ENCODE assay signal across 9 cellular contexts in the genomic region with DNA sequence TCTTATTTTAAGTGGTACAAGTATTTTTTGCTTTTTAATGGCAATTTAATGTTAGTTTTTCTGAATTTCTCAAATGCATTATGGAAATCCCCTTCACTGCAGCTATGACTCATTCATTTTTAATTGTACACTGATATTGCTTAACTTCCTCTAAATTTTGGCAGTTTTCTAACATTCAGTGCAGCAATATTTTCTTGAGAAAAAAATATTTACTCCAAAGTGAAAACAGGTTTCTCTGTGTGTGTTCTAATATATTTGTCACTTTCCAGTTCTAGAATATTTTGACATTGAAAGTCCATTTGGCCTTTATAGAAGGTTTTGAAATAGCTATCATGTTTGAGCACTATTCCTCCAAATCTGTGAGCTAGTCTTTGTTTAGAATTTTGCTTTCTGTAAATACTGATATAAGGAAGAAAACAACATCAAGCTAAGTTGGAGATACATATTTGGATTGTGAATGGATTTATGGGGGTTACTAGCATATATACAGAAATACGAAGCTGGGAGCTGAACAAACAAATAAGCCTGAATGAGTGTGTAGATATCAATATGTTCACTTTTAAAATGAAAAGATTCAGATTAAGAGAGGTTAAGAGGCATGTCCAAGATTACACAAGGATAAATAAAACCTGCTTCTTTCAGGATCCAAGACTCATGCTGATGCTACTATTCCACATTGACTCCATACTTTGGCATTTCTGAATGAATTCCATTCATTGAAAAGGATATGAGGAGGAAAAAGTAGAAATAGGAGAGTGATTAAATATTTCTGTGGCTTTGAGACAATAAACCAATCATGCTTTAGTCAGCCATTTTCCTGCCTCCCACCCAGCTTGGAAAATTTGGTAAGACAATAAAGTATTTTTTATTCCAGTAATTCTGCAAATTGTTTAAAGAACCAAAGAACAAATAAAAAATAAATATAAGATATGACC. TPM values are rescaled to one million over a fixed set of nuclear protein-coding genes. Genes with fewer than 3 reads are reported as not detected.
DNase-seq lines count a peak whose midpoint lies in the region; ATAC-seq and TF ChIP-seq lines count a peak whose summit lies in the region.
"Had no signal": no experiment of that assay in that cellular context is flagged by ENCODE, and none has a peak within 500 bp of the region (broad histone marks: within the 10 kb centered on the region; RNA-seq: fewer than 3 reads in every experiment).

No MANE protein-coding gene starts in this region.

- H4K20me1 ChIP-seq in SK-N-SH (ENCODE audit: insufficient read depth) = no peaks in the 10 kb centered on the region

- TF ChIP-seq RAD21 in SK-N-SH (IDR thresholded peaks at IDR 0.05; ENCODE audit: low read length) = no peak

- no peaks in the 10 kb centered on the region for H3K79me2 ChIP-seq in SK-N-SH (ENCODE audit: insufficient read depth)

- H3K9ac ChIP-seq in SK-N-SH (peak overlapping the region; percentile 55; the same call in 1 of the 2 replicates), subcutaneous abdominal adipose tissue (ENCODE audit: low read length in 5 of 5) (no peak overlapping the region)

- TF ChIP-seq EP300 in SK-N-SH (IDR thresholded peaks at IDR 0.05; ENCODE audit: borderline replicate concordance in 1 of 2, low read depth in 1 of 2, low read length in 1 of 2) = peak in 1 of 2 experiments; percentile 87; a peak in 2 of 4 replicates

- H3K9me2 ChIP-seq in SK-N-SH = no peaks in the 10 kb centered on the region

- POLR2A ChIA-PET in SK-N-SH (lab: Yijun Ruan, JAX) = no interaction called here

- H2AFZ ChIP-seq in SK-N-SH (ENCODE audit: low read depth) = no peak overlapping the region

- H3K9me3 ChIP-seq in SK-N-SH = no peaks in the 10 kb centered on the region
- H3K9me3 ChIP-seq in subcutaneous abdominal adipose tissue (ENCODE audit: control insufficient read depth in 5 of 5, low read length in 5 of 5) = peaks cover 0 to 3% (median 0%) of the 10 kb centered on the region in 5 donors

- H3K4me3 ChIP-seq in SK-N-SH (ENCODE audit: low read depth in 2 of 2, low read length in 1 of 2) = no peak overlapping the region
- no peak overlapping the region for H3K4me3 ChIP-seq in subcutaneous abdominal adipose tissue (ENCODE audit: low read depth in 1 of 5, low read length in 5 of 5)

- ATAC-seq in foreskin keratinocyte (peak; percentile 50), GM19324 (IDR thresholded peaks at IDR 0.05; ENCODE audit: low FRiP score, unreplicated experiment) (no peak), HG02938 (IDR thresholded peaks at IDR 0.05; ENCODE audit: unreplicated experiment) (no peak), GM19035 (IDR thresholded peaks at IDR 0.05; ENCODE audit: unreplicated experiment) (no peak)

- H3K36me3 ChIP-seq in SK-N-SH (replicated peaks in 1 of 2; ENCODE audit: control insufficient read depth in 1 of 2, insufficient read depth in 2 of 2, low read length in 1 of 2) = no peaks in the 10 kb centered on the region
- no peaks in the 10 kb centered on the region for H3K36me3 ChIP-seq in subcutaneous abdominal adipose tissue (ENCODE audit: control insufficient read depth in 5 of 5, insufficient read depth in 5 of 5, low read length in 5 of 5)
- H3K36me3 ChIP-seq: WERI-Rb-1 had no signal

- H3K27ac ChIP-seq in SK-N-SH (ENCODE audit: low read depth in 2 of 2, low read length in 1 of 2) (peak overlapping the region; percentile 79 to 94; a peak in 3 of 4 replicates), foreskin keratinocyte (peak overlapping the region; percentile 75), subcutaneous abdominal adipose tissue (ENCODE audit: low read depth, low read length) (peak overlapping the region; percentile 45)
- H3K27ac ChIP-seq: WERI-Rb-1 had no signal

- WGBS in SK-N-SH (ENCODE audit: low lambda C conversion rate) = 45% methylated on average over 1 of the region's 1 CpG

- TF ChIP-seq CTCF in SK-N-SH (IDR thresholded peaks at IDR 0.05) (no peak), foreskin keratinocyte (conservative IDR thresholded peaks at IDR 0.05) (no peak)

- peak; percentile 79 for DNase-seq in HCEC 1CT
- no peak for DNase-seq in SK-N-SH
- peak; percentile 60 to 75 for DNase-seq in foreskin keratinocyte
- DNase-seq: activated gamma-delta T cell, WERI-Rb-1 had no signal

- H3K27me3 ChIP-seq in SK-N-SH (ENCODE audit: insufficient read depth) (no peaks in the 10 kb centered on the region), foreskin keratinocyte (no peaks in the 10 kb centered on the region), subcutaneous abdominal adipose tissue (ENCODE audit: control insufficient read depth in 5 of 5, insufficient read depth in 4 of 5, low read length in 5 of 5) (no peaks in the 10 kb centered on the region)

- CTCF ChIA-PET in SK-N-SH (lab: Yijun Ruan, JAX) = no interaction called here

- H3F3A ChIP-seq in SK-N-SH (replicated peaks; ENCODE audit: insufficient read depth) = peaks cover 36% of the 10 kb centered on the region

- H3K4me2 ChIP-seq in SK-N-SH = peak overlapping the region; percentile 42; the same call in 1 of the 2 replicates

- H3K4me1 ChIP-seq in SK-N-SH (ENCODE audit: control insufficient read depth in 1 of 2, insufficient read depth in 2 of 2, low read depth in 1 of 2, low read length in 1 of 2) (peaks cover 3 to 34% of the 10 kb centered on the region in 2 experiments), foreskin keratinocyte (peaks cover 36% of the 10 kb centered on the region), subcutaneous abdominal adipose tissue (ENCODE audit: control insufficient read depth in 5 of 5, insufficient read depth in 5 of 5, low read length in 5 of 5) (peaks cover 3 to 7% (median 6%) of the 10 kb centered on the region in 5 donors)

TF ChIP-seq in SK-N-SH, 30 proteins besides CTCF, POLR2A, EP300 and RAD21 (continues in another document):
- TF ChIP-seq, protein P1, sequence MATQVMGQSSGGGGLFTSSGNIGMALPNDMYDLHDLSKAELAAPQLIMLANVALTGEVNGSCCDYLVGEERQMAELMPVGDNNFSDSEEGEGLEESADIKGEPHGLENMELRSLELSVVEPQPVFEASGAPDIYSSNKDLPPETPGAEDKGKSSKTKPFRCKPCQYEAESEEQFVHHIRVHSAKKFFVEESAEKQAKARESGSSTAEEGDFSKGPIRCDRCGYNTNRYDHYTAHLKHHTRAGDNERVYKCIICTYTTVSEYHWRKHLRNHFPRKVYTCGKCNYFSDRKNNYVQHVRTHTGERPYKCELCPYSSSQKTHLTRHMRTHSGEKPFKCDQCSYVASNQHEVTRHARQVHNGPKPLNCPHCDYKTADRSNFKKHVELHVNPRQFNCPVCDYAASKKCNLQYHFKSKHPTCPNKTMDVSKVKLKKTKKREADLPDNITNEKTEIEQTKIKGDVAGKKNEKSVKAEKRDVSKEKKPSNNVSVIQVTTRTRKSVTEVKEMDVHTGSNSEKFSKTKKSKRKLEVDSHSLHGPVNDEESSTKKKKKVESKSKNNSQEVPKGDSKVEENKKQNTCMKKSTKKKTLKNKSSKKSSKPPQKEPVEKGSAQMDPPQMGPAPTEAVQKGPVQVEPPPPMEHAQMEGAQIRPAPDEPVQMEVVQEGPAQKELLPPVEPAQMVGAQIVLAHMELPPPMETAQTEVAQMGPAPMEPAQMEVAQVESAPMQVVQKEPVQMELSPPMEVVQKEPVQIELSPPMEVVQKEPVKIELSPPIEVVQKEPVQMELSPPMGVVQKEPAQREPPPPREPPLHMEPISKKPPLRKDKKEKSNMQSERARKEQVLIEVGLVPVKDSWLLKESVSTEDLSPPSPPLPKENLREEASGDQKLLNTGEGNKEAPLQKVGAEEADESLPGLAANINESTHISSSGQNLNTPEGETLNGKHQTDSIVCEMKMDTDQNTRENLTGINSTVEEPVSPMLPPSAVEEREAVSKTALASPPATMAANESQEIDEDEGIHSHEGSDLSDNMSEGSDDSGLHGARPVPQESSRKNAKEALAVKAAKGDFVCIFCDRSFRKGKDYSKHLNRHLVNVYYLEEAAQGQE (IDR thresholded peaks at IDR 0.05; ENCODE audit: low read depth, low read length) = no peak
- TF ChIP-seq EZH2phosphoT487 (IDR thresholded peaks at IDR 0.05; ENCODE audit: borderline replicate concordance, low read depth) (no peak), RXRA (IDR thresholded peaks at IDR 0.05; ENCODE audit: borderline replicate concordance, low read depth) (peak; percentile 25; the same call in 1 of the 2 replicates), IRF3 (IDR thresholded peaks at IDR 0.05; ENCODE audit: low read depth, low read length) (no peak), MEF2A (IDR thresholded peaks at IDR 0.05; ENCODE audit: borderline replicate concordance, low read depth) (0 out of 2 replicates have a peak, but pooled peaks have one; percentile 31), FOSL2 (IDR thresholded peaks at IDR 0.05; ENCODE audit: borderline replicate concordance, low read depth) (peak; percentile 66), FOXM1 (IDR thresholded peaks at IDR 0.05; ENCODE audit: low read depth) (peak; percentile 40; the same call in 1 of the 2 replicates), NFIC (IDR thresholded peaks at IDR 0.05; ENCODE audit: borderline replicate concordance) (peak; percentile 45; the same call in 1 of the 2 replicates), TCF12 (IDR thresholded peaks at IDR 0.05) (peak; percentile 58), TEAD4 (IDR thresholded peaks at IDR 0.05; ENCODE audit: borderline replicate concordance, insufficient read depth) (peak; percentile 63; the same call in 1 of the 2 replicates), YY1 (IDR thresholded peaks at IDR 0.05; ENCODE audit: low read depth) (peak; percentile 72; the same call in 1 of the 2 replicates)

RNA-seq across cellular contexts. Expression of gene SLIT2, which starts 57.4 kb away (rescaled TPM):
- polyA plus RNA-seq in SK-N-SH (2012; rRNA removed) = 53.6 and 68.7 TPM in 2 replicates
- 69.5 and 76.0 TPM in 2 replicates for polyA plus RNA-seq in SK-N-SH (2012; cell fraction: cytosol; rRNA removed)
- 69.7 and 99.6 TPM in 2 replicates for polyA plus RNA-seq in SK-N-SH (2012; cell fraction: nucleus; rRNA removed)
- total RNA-seq in foreskin keratinocyte = 22.6 and 26.9 TPM in 2 replicates
- 4.5 and 6.0 TPM in 2 replicates for polyA plus RNA-seq in foreskin keratinocyte
